9 cellular contexts compared by ENCODE assay signal in genomic region chr16:57299009-57299718, GRCh38. TPM values are rescaled to one million over a fixed set of nuclear protein-coding genes. Genes with fewer than 3 reads are reported as not detected.
A peak's percentile ranks its signal among the peaks of the same experiment; 100 is the strongest.
DNase-seq lines count a peak whose midpoint lies in the region; ATAC-seq and TF ChIP-seq lines count a peak whose summit lies in the region.
"Had no signal": no experiment of that assay in that cellular context is flagged by ENCODE, and none has a peak within 500 bp of the region (broad histone marks: within the 10 kb centered on the region; RNA-seq: fewer than 3 reads in every experiment).

No MANE protein-coding gene starts in this region.

- H2AFZ ChIP-seq in SU-DHL-6 (ENCODE audit: low read depth, low read length, severe bottlenecking) = peak overlapping the region; percentile 73
- peak overlapping the region; percentile 74 for H2AFZ ChIP-seq in parathyroid adenoma

- H3K9me3 ChIP-seq in SU-DHL-6 (ENCODE audit: insufficient read depth, low read length) = no peaks in the 10 kb centered on the region
- H3K9me3 ChIP-seq in parathyroid adenoma (ENCODE audit: control insufficient read depth, low read length) = no peaks in the 10 kb centered on the region

- TF ChIP-seq CTCF in SU-DHL-6 (IDR thresholded peaks at IDR 0.05; ENCODE audit: insufficient read depth, low read length, poor library complexity, severe bottlenecking) = no peak
- TF ChIP-seq CTCF in fibroblast of villous mesenchyme (IDR thresholded peaks at IDR 0.05; ENCODE audit: insufficient read depth, low read depth, low read length) = peak; percentile 29
- TF ChIP-seq CTCF in parathyroid adenoma (IDR thresholded peaks at IDR 0.05) = no peak
- TF ChIP-seq CTCF in progenitor cell of endocrine pancreas (IDR thresholded peaks at IDR 0.05; ENCODE audit: unreplicated experiment) = no peak

- no peaks in the 10 kb centered on the region for H3K9me3 Mint-ChIP-seq in progenitor cell of endocrine pancreas (ENCODE audit: low read depth)

- H3K9ac ChIP-seq in SU-DHL-6 (ENCODE audit: low read length) (peak overlapping the region; percentile 60), parathyroid adenoma (no peak overlapping the region)

- H3K27me3 Mint-ChIP-seq in progenitor cell of endocrine pancreas = peaks cover 9% of the 10 kb centered on the region
- H3K27me3 Mint-ChIP-seq: activated naive CD8-positive, alpha-beta T cell had no signal

- peaks cover 4% of the 10 kb centered on the region for H3K4me1 ChIP-seq in parathyroid adenoma

- H3K27ac ChIP-seq in SU-DHL-6 (ENCODE audit: low read depth, low read length) = no peak overlapping the region
- peak overlapping the region; percentile 88 for H3K27ac ChIP-seq in parathyroid adenoma

- no peak overlapping the region for H3K4me3 Mint-ChIP-seq in progenitor cell of endocrine pancreas (ENCODE audit: low read depth)

- no peaks in the 10 kb centered on the region for H3K9me2 ChIP-seq in SU-DHL-6 (replicated peaks; ENCODE audit: insufficient read depth, low read length)

- H3K27ac Mint-ChIP-seq in progenitor cell of endocrine pancreas = no peak overlapping the region
- H3K27ac Mint-ChIP-seq: activated naive CD8-positive, alpha-beta T cell had no signal

- H3K4me3 ChIP-seq in SU-DHL-6 (ENCODE audit: insufficient read depth, low read length, poor library complexity, severe bottlenecking) = peak overlapping the region; percentile 76
- peak overlapping the region; percentile 62 for H3K4me3 ChIP-seq in fibroblast of villous mesenchyme (ENCODE audit: low read depth, low read length)
- peak overlapping the region; percentile 55 for H3K4me3 ChIP-seq in parathyroid adenoma (ENCODE audit: low read depth, low read length)

- H3K4me2 ChIP-seq in SU-DHL-6 (ENCODE audit: low read depth, low read length, poor library complexity, severe bottlenecking) (peak overlapping the region; percentile 94), parathyroid adenoma (ENCODE audit: low read length) (peak overlapping the region; percentile 75)

- H3K36me3 ChIP-seq in SU-DHL-6 (ENCODE audit: low read length) = no peaks in the 10 kb centered on the region
- H3K36me3 ChIP-seq in parathyroid adenoma (ENCODE audit: control insufficient read depth, insufficient read depth, low read length) = no peaks in the 10 kb centered on the region

- DNase-seq in ELR (ENCODE audit: low read depth) = peak; percentile 89
- DNase-seq in fibroblast of villous mesenchyme (ENCODE audit: low read depth) = no peak
- DNase-seq in progenitor cell of endocrine pancreas (ENCODE audit: low spot score, unreplicated experiment) = no peak
- DNase-seq in NCI-H226 = no peak

- 0 out of 2 replicates have a peak, but pooled peaks cover 4% of the 10 kb centered on the region for H3F3A ChIP-seq in SU-DHL-6 (ENCODE audit: insufficient read depth)

- H3K27me3 ChIP-seq in SU-DHL-6 (ENCODE audit: low read length) = no peaks in the 10 kb centered on the region
- H3K27me3 ChIP-seq in parathyroid adenoma (ENCODE audit: control insufficient read depth, insufficient read depth, low read length) = no peaks in the 10 kb centered on the region

- H3K79me2 ChIP-seq in SU-DHL-6 (ENCODE audit: insufficient read depth, low read length) (no peaks in the 10 kb centered on the region), parathyroid adenoma (no peaks in the 10 kb centered on the region)

- peak; percentile 15 for ATAC-seq in GM21381 (IDR thresholded peaks at IDR 0.05; ENCODE audit: unreplicated experiment)
- ATAC-seq in HG03575 (IDR thresholded peaks at IDR 0.05; ENCODE audit: extremely low read depth, insufficient number of reproducible peaks, low FRiP score, unreplicated experiment) = peak; percentile 9

- peaks cover 7% of the 10 kb centered on the region for H3K4me1 Mint-ChIP-seq in progenitor cell of endocrine pancreas (ENCODE audit: low read depth)

- H4K20me1 ChIP-seq in SU-DHL-6 (ENCODE audit: low read depth, low read length) = no peaks in the 10 kb centered on the region

- no peaks in the 10 kb centered on the region for H3K36me3 Mint-ChIP-seq in progenitor cell of endocrine pancreas (ENCODE audit: insufficient read depth)
- H3K36me3 Mint-ChIP-seq: activated naive CD8-positive, alpha-beta T cell had no signal

RNA-seq across cellular contexts. Expression of gene PLLP, which starts 14.7 kb away (rescaled TPM):
- under 0.01 TPM in 1 of 2 replicates, not detected in the other for total RNA-seq in fibroblast of villous mesenchyme
- 1.6 and 2.9 TPM in 2 replicates for total RNA-seq in progenitor cell of endocrine pancreas

RNA-seq across cellular contexts. Expression of gene ARL2BP, which starts 54.1 kb away (rescaled TPM):
- total RNA-seq in fibroblast of villous mesenchyme (91.2 and 134 TPM in 2 replicates), progenitor cell of endocrine pancreas (40.7 and 43.0 TPM in 2 replicates)

RNA-seq across cellular contexts. Expression of gene CCL22, which starts 59.4 kb away (rescaled TPM):
- total RNA-seq in fibroblast of villous mesenchyme (not detected in 2 replicates), progenitor cell of endocrine pancreas (not detected in 2 replicates)
